Comparison of ENCODE assay signal across 12 cellular contexts in the genomic region with DNA sequence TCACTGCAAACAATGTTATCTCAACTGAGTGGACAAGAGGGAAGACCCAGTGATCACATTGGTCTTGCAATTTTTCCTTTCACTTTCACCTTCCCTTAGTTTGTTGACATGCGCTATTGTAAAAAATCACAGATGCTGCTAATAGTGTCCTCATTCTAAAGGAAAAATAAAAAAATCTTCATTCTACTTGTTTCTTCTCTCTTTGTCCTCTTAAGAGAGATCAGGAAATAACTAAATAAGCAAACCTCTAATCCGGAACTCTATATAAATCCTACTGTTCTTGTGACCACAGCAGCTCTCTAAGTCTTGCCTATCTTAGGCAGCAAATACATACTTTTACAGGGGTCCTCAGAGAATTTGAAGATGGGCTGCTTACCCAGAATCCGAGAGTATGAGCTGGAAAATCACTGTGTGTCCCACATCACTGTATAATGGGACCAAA.
DNase-seq lines count a peak whose midpoint lies in the region; ATAC-seq and TF ChIP-seq lines count a peak whose summit lies in the region.
"Had no signal": no experiment of that assay in that cellular context is flagged by ENCODE, and none has a peak within 500 bp of the region (broad histone marks: within the 10 kb centered on the region; RNA-seq: fewer than 3 reads in every experiment).

No MANE protein-coding gene starts in this region.

- H3K27ac Mint-ChIP-seq in H9, result no peak overlapping the region
- H3K27ac Mint-ChIP-seq: naive B cell; stimulated activated memory B cell treated with anti-CD40 and anti-IgM and Interleukin-4, amounts not matched to agents 10 μg/mL and 1 μg/mL and 100 μg/mL, for 72 hours; T-helper 2 cell treated with Interferon-gamma antibody and Interleukin-4, amounts not matched to agents 5 μg/mL and 100 μg/mL, for 36 hours had no signal

- no peak overlapping the region for H2BK20ac ChIP-seq in H9 (ENCODE audit: low read depth, low read length, poor library complexity, severe bottlenecking)

- H4K5ac ChIP-seq in H9 (ENCODE audit: insufficient read length, low read depth, low read length), result no peak overlapping the region

- no peak for TF ChIP-seq CTCF in esophagus squamous epithelium (IDR thresholded peaks at IDR 0.05)
- no peak for TF ChIP-seq CTCF in GM13976 (IDR thresholded peaks at IDR 0.05; ENCODE audit: borderline replicate concordance, control extremely low read depth, extremely low read depth, insufficient read depth, missing control alignments)
- TF ChIP-seq CTCF in H9 (conservative IDR thresholded peaks at IDR 0.05), result no peak

- no peak overlapping the region for H2BK120ac ChIP-seq in H9 (ENCODE audit: low read depth, low read length, poor library complexity, severe bottlenecking)

- H3T11ph ChIP-seq in H9 (ENCODE audit: low read length), result no peak overlapping the region

- in situ Hi-C loops in GM13976 (cut with MboI; ENCODE audit: low sequenced_read_pairs, unreplicated experiment), result no loop called here

- no peak overlapping the region for H3K27ac ChIP-seq in esophagus squamous epithelium
- H3K27ac ChIP-seq in skeletal muscle tissue (ENCODE audit: low read depth, low read length), result no peak overlapping the region
- H3K27ac ChIP-seq in H9 (ENCODE audit: insufficient read length, low read depth, low read length), result no peak overlapping the region
- H3K27ac ChIP-seq: cardiac muscle cell had no signal

- H3K4me3 Mint-ChIP-seq in H9, result no peak overlapping the region
- H3K4me3 Mint-ChIP-seq: naive B cell; stimulated activated memory B cell treated with anti-CD40 and anti-IgM and Interleukin-4, amounts not matched to agents 10 μg/mL and 1 μg/mL and 100 μg/mL, for 72 hours; T-helper 2 cell treated with Interferon-gamma antibody and Interleukin-4, amounts not matched to agents 5 μg/mL and 100 μg/mL, for 36 hours had no signal

- H3K9ac ChIP-seq in skeletal muscle tissue (ENCODE audit: low read depth in 1 of 3, low read length in 3 of 3), result peak overlapping the region in 2 of 3 donors; percentile 7 to 36
- no peak overlapping the region for H3K9ac ChIP-seq in H9 (ENCODE audit: extremely low read depth, insufficient read length, low read length)

- TF ChIP-seq POLR2A in esophagus squamous epithelium (IDR thresholded peaks at IDR 0.05), result no peak

- H3K14ac ChIP-seq in H9 (ENCODE audit: insufficient read depth, low read length), result no peak overlapping the region

- no peak overlapping the region for H3K4me2 ChIP-seq in H9 (ENCODE audit: insufficient read depth, insufficient read length, low read length)

- H2BK5ac ChIP-seq in H9 (ENCODE audit: insufficient read length, low read length), result no peak overlapping the region

- H2BK12ac ChIP-seq in H9 (ENCODE audit: insufficient read length, low read depth, low read length), result no peak overlapping the region

- H3K18ac ChIP-seq in H9 (ENCODE audit: insufficient read length, low read depth, low read length), result no peak overlapping the region

- no peak overlapping the region for H2AFZ ChIP-seq in H9 (ENCODE audit: low read length)

- no peak overlapping the region for H3K56ac ChIP-seq in H9 (ENCODE audit: insufficient read length, low read depth, low read length)

- H4K8ac ChIP-seq in H9 (replicated peaks; ENCODE audit: insufficient read length, low read depth, low read length), result no peak overlapping the region

- H3K9me3 ChIP-seq in esophagus squamous epithelium, result no peaks in the 10 kb centered on the region
- no peaks in the 10 kb centered on the region for H3K9me3 ChIP-seq in skeletal muscle tissue (ENCODE audit: control insufficient read depth in 3 of 3, low read length in 3 of 3)
- no peaks in the 10 kb centered on the region for H3K9me3 ChIP-seq in H9 (ENCODE audit: control insufficient read depth, low read depth, low read length)

- H3K79me2 ChIP-seq in H9 (ENCODE audit: insufficient read depth, low read length), result no peaks in the 10 kb centered on the region

- H3K27me3 ChIP-seq in esophagus squamous epithelium, result no peaks in the 10 kb centered on the region
- no peaks in the 10 kb centered on the region for H3K27me3 ChIP-seq in skeletal muscle tissue (ENCODE audit: control insufficient read depth in 3 of 3, insufficient read depth in 3 of 3, low read length in 3 of 3)
- H3K27me3 ChIP-seq in H9 (ENCODE audit: insufficient read depth, low read length), result no peaks in the 10 kb centered on the region
- H3K27me3 ChIP-seq: cardiac muscle cell had no signal

- peak; percentile 53 for ATAC-seq in GM18870 (IDR thresholded peaks at IDR 0.05; ENCODE audit: unreplicated experiment)
- ATAC-seq: stimulated activated memory B cell treated with anti-CD40 and anti-IgM and Interleukin-4, amounts not matched to agents 10 μg/mL and 1 μg/mL and 100 μg/mL, for 72 hours had no signal

- no peaks in the 10 kb centered on the region for H4K20me1 ChIP-seq in H9 (ENCODE audit: control insufficient read depth, insufficient read depth, insufficient read length)

- H3K9me3 Mint-ChIP-seq in H9, result no peaks in the 10 kb centered on the region
- H3K9me3 Mint-ChIP-seq: stimulated activated memory B cell treated with anti-CD40 and anti-IgM and Interleukin-4, amounts not matched to agents 10 μg/mL and 1 μg/mL and 100 μg/mL, for 72 hours had no signal

- H3K4me1 Mint-ChIP-seq in H9, result no peaks in the 10 kb centered on the region
- H3K4me1 Mint-ChIP-seq: naive B cell; stimulated activated memory B cell treated with anti-CD40 and anti-IgM and Interleukin-4, amounts not matched to agents 10 μg/mL and 1 μg/mL and 100 μg/mL, for 72 hours had no signal

- H3K23me2 ChIP-seq in H9 (ENCODE audit: insufficient read length, low read depth, low read length, poor library complexity, severe bottlenecking), result no peaks in the 10 kb centered on the region

- H3K23ac ChIP-seq in H9 (ENCODE audit: insufficient read length, low read depth, low read length), result no peak overlapping the region

- intact Hi-C loops in esophagus squamous epithelium (cut with DNase I), result no loop called here

- no peaks in the 10 kb centered on the region for H3K36me3 Mint-ChIP-seq in H9 (ENCODE audit: insufficient read depth in 1 of 3, low read depth in 3 of 3)
- H3K36me3 Mint-ChIP-seq: naive B cell; stimulated activated memory B cell treated with anti-CD40 and anti-IgM and Interleukin-4, amounts not matched to agents 10 μg/mL and 1 μg/mL and 100 μg/mL, for 72 hours had no signal

- DNase-seq in NAMALWA (ENCODE audit: low spot score) (peak; percentile 13), esophagus squamous epithelium (lab: John Stamatoyannopoulos, UW) (no peak), GM13976 (ENCODE audit: low spot score) (no peak), H9 (no peak), NCI-H524 (lab: John Stamatoyannopoulos, UW) (no peak)
- no peak for DNase-seq in stimulated activated CD8-positive, alpha-beta memory T cell treated with anti-CD3 and anti-CD28 coated beads, Interleukin-4, amount 100 ng/mL, for 48 hours
- DNase-seq: naive B cell had no signal

- no peak overlapping the region for H4K91ac ChIP-seq in H9 (ENCODE audit: insufficient read length, low read depth, low read length)

- no peak overlapping the region for H2BK15ac ChIP-seq in H9 (ENCODE audit: low read depth, low read length)

- WGBS in esophagus squamous epithelium, 2 donors, result 49 to 55% methylated on average over 3 of the region's 3 CpGs
- no CpG with 5 or more reads among the region's 3 CpGs for WGBS in H9 (ENCODE audit: extremely low coverage, insufficient read length, low lambda C conversion rate)

- H3K4me3 ChIP-seq in esophagus squamous epithelium (peak overlapping the region in 3 of 4 donors; percentile 8 to 46 (median 16)), skeletal muscle tissue (ENCODE audit: low read length in 3 of 3) (peak overlapping the region in 2 of 3 donors; percentile 39 to 59)
- H3K4me3 ChIP-seq: cardiac muscle cell had no signal

- H2AK5ac ChIP-seq in H9 (ENCODE audit: insufficient read length, low read length), result no peak overlapping the region

- H3K36me3 ChIP-seq in esophagus squamous epithelium (no peaks in the 10 kb centered on the region), skeletal muscle tissue (ENCODE audit: control insufficient read depth in 3 of 3, insufficient read depth in 3 of 3, low read length in 3 of 3) (no peaks in the 10 kb centered on the region)
- H3K36me3 ChIP-seq: cardiac muscle cell had no signal

- H3K4me1 ChIP-seq in esophagus squamous epithelium (no peaks in the 10 kb centered on the region), skeletal muscle tissue (ENCODE audit: control insufficient read depth in 3 of 3, insufficient read depth in 3 of 3, low read length in 3 of 3) (no peaks in the 10 kb centered on the region), H9 (ENCODE audit: insufficient read depth, low read length) (no peaks in the 10 kb centered on the region)

- H3K4ac ChIP-seq in H9 (ENCODE audit: low read depth, low read length), result no peak overlapping the region

- H3K79me1 ChIP-seq in H9 (ENCODE audit: insufficient read depth, low read depth, low read length, poor library complexity, severe bottlenecking), result no peaks in the 10 kb centered on the region

- no peaks in the 10 kb centered on the region for H3K27me3 Mint-ChIP-seq in H9 (ENCODE audit: low read depth)
- H3K27me3 Mint-ChIP-seq: naive B cell; stimulated activated memory B cell treated with anti-CD40 and anti-IgM and Interleukin-4, amounts not matched to agents 10 μg/mL and 1 μg/mL and 100 μg/mL, for 72 hours had no signal
